ENCODE assay signal across 20 cellular contexts in the genomic region with DNA sequence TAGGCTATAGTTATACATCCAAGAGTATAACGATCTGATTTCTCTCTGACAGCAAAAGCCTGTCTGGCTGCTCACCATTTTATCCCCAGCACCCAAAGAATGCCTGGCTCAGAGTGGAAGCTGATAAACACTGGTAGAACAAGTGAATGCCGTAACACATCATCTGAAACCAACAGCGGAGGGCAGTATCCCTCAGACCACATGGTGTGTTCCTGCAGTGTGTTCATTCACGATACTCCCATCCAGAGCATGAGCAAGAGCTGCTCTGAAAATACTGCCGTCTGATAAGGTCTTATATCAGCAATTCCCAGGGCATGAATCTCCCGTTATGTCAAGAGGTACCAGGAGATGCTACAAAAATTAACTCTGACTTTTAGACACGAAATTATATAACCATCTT.
A peak's percentile ranks its signal among the peaks of the same experiment; 100 is the strongest.
DNase-seq lines count a peak whose midpoint lies in the region; ATAC-seq and TF ChIP-seq lines count a peak whose summit lies in the region.
"Had no signal": no experiment of that assay in that cellular context is flagged by ENCODE, and none has a peak within 500 bp of the region (broad histone marks: within the 10 kb centered on the region; RNA-seq: fewer than 3 reads in every experiment).

No MANE protein-coding gene starts in this region.

- peak overlapping the region; percentile 34 for H3K27ac Mint-ChIP-seq in type B pancreatic cell
- H3K27ac Mint-ChIP-seq: activated CD4-positive, alpha-beta T cell treated with anti-CD3 and anti-CD28 coated beads for 36 hours; activated naive CD4-positive, alpha-beta T cell treated with anti-CD3 and anti-CD28 coated beads, Interleukin-2, amount 10 ng/mL, durations not matched to agents 7 days and 5 days; progenitor cell of endocrine pancreas had no signal

- H3K4me1 Mint-ChIP-seq in type B pancreatic cell (ENCODE audit: unreplicated experiment): peaks cover 34% of the 10 kb centered on the region
- H3K4me1 Mint-ChIP-seq: activated CD4-positive, alpha-beta T cell treated with anti-CD3 and anti-CD28 coated beads for 36 hours; activated naive CD4-positive, alpha-beta T cell treated with anti-CD3 and anti-CD28 coated beads, Interleukin-2, amount 10 ng/mL, durations not matched to agents 7 days and 5 days; CD4-positive, alpha-beta memory T cell had no signal

- peak overlapping the region in 1 of 12 donors; percentile 25 for H3K27ac ChIP-seq in heart left ventricle
- H3K27ac ChIP-seq in left ventricle myocardium inferior (replicated peaks): no peak overlapping the region
- no peak overlapping the region for H3K27ac ChIP-seq in brain microvascular endothelial cell
- H3K27ac ChIP-seq: HL-60 had no signal

- H3K27me3 ChIP-seq in heart left ventricle (no peaks in the 10 kb centered on the region), left ventricle myocardium inferior (ENCODE audit: low read depth) (no peaks in the 10 kb centered on the region), brain microvascular endothelial cell (replicated peaks) (no peaks in the 10 kb centered on the region)

- 41 to 54% (median 47%) methylated on average over 7 of the region's 7 CpGs for WGBS in heart left ventricle, 4 donors

- no peaks in the 10 kb centered on the region for H3K27me3 Mint-ChIP-seq in type B pancreatic cell
- H3K27me3 Mint-ChIP-seq: activated CD4-positive, alpha-beta T cell treated with anti-CD3 and anti-CD28 coated beads for 36 hours; CD4-positive, alpha-beta memory T cell; progenitor cell of endocrine pancreas had no signal

- no peak overlapping the region for H3K4me3 Mint-ChIP-seq in type B pancreatic cell
- H3K4me3 Mint-ChIP-seq: activated CD4-positive, alpha-beta T cell treated with anti-CD3 and anti-CD28 coated beads for 36 hours; activated naive CD4-positive, alpha-beta T cell treated with anti-CD3 and anti-CD28 coated beads, Interleukin-2, amount 10 ng/mL, durations not matched to agents 7 days and 5 days; CD4-positive, alpha-beta memory T cell had no signal

- peak; percentile 86 to 93 (median 87) for ATAC-seq in heart left ventricle
- no peak for ATAC-seq in left lobe of liver
- ATAC-seq in GM18870 (IDR thresholded peaks at IDR 0.05; ENCODE audit: unreplicated experiment): no peak
- ATAC-seq: activated CD4-positive, alpha-beta T cell treated with anti-CD3 and anti-CD28 coated beads for 36 hours; stimulated activated naive CD8-positive, alpha-beta T cell treated with anti-CD3 and anti-CD28 coated beads, Interleukin-15, Interleukin-2, amounts not matched to agents 100 U/mL and 50 U/mL, for 24 hours had no signal

- H3K4me3 ChIP-seq in heart left ventricle (no peak overlapping the region), left ventricle myocardium inferior (no peak overlapping the region), brain microvascular endothelial cell (ENCODE audit: low read depth, low read length) (no peak overlapping the region)

- peaks cover 4% of the 10 kb centered on the region for H3K9me3 Mint-ChIP-seq in type B pancreatic cell
- H3K9me3 Mint-ChIP-seq: activated naive CD4-positive, alpha-beta T cell treated with anti-CD3 and anti-CD28 coated beads, Interleukin-2, amount 10 ng/mL, durations not matched to agents 7 days and 5 days; CD4-positive, alpha-beta memory T cell had no signal

- H3K9me3 ChIP-seq in heart left ventricle (no peaks in the 10 kb centered on the region), left ventricle myocardium inferior (replicated peaks) (no peaks in the 10 kb centered on the region)

- TF ChIP-seq POLR2A in heart left ventricle (IDR thresholded peaks at IDR 0.05): no peak

- intact Hi-C loops in heart left ventricle (cut with DNase I): loop anchor here in 1 of 10 donors (5.0 kb wide), 1 partner anchor 97 kb away; the partner anchor contains the start of gene TTC7B
- intact Hi-C loops in left ventricle myocardium inferior (cut with micrococcal nuclease): no loop called here

- DNase-seq in heart left ventricle (no peak), left ventricle myocardium inferior (no peak), brain microvascular endothelial cell (peak; percentile 33), left lobe of liver (ENCODE audit: low spot score) (peak; percentile 18), type B pancreatic cell (ENCODE audit: extremely low spot score, unreplicated experiment) (no peak), foreskin melanocyte (no peak), NCI-H748 (lab: John Stamatoyannopoulos, UW; ENCODE audit: unreplicated experiment) (no peak)
- DNase-seq: activated CD4-positive, alpha-beta T cell treated with anti-CD3 and anti-CD28 coated beads for 36 hours; activated naive CD4-positive, alpha-beta T cell treated with anti-CD3 and anti-CD28 coated beads, Interleukin-2, amount 10 ng/mL, durations not matched to agents 7 days and 5 days; CD4-positive, alpha-beta memory T cell; DND-41; KBM-7; NCI-H1105 treated with DMSO at 0.1 percent for 48 hours; NK-92 treated with Interleukin-12 subunit alpha and Interleukin-12 subunit beta, amount 100 ng/mL, for 24 hours; SHP77; stimulated activated naive CD8-positive, alpha-beta T cell treated with anti-CD3 and anti-CD28 coated beads, Interleukin-15, Interleukin-2, amounts not matched to agents 100 U/mL and 50 U/mL, for 24 hours; T-helper 2 cell had no signal

- TF ChIP-seq CTCF in heart left ventricle (IDR thresholded peaks at IDR 0.05): peak in 5 of 12 donors; percentile 7 to 29 (median 17)
- no peak for TF ChIP-seq CTCF in left ventricle myocardium inferior (IDR thresholded peaks at IDR 0.05; ENCODE audit: borderline replicate concordance)
- no peak for TF ChIP-seq CTCF in brain microvascular endothelial cell (IDR thresholded peaks at IDR 0.05; ENCODE audit: low read depth, low read length, missing control alignments)
- TF ChIP-seq CTCF in type B pancreatic cell (conservative IDR thresholded peaks at IDR 0.05): no peak

- H3K36me3 Mint-ChIP-seq in type B pancreatic cell: peaks cover 5% of the 10 kb centered on the region
- H3K36me3 Mint-ChIP-seq: activated naive CD4-positive, alpha-beta T cell treated with anti-CD3 and anti-CD28 coated beads, Interleukin-2, amount 10 ng/mL, durations not matched to agents 7 days and 5 days; CD4-positive, alpha-beta memory T cell had no signal

- H3K36me3 ChIP-seq in heart left ventricle (peaks cover 0 to 15% (median 0%) of the 10 kb centered on the region in 9 donors), left ventricle myocardium inferior (peaks cover 11% of the 10 kb centered on the region), brain microvascular endothelial cell (replicated peaks) (no peaks in the 10 kb centered on the region)

- in situ Hi-C loops in brain microvascular endothelial cell (cut with HindIII; ENCODE audit: low pct_ligation_motif_present, low sequenced_read_pairs): no loop called here

- H3K4me1 ChIP-seq in heart left ventricle: peaks cover 0 to 29% (median 2%) of the 10 kb centered on the region in 12 donors
- peaks cover 30% of the 10 kb centered on the region for H3K4me1 ChIP-seq in left ventricle myocardium inferior

Comparison
In these comparisons a context has a peak if more than half of its experiments do, and no peak if none do; other contexts are left out.
1. ATAC-seq: peak in heart left ventricle (4 of 4); none in left lobe of liver (single experiment) and GM18870 (single experiment).
2. DNase-seq: peak in brain microvascular endothelial cell (single experiment) and left lobe of liver (single experiment); none in heart left ventricle (0 of 5), left ventricle myocardium inferior (single experiment), type B pancreatic cell (single experiment), foreskin melanocyte (single experiment) and NCI-H748 (single experiment).